32 cellular contexts compared by ENCODE assay signal in the genomic region with DNA sequence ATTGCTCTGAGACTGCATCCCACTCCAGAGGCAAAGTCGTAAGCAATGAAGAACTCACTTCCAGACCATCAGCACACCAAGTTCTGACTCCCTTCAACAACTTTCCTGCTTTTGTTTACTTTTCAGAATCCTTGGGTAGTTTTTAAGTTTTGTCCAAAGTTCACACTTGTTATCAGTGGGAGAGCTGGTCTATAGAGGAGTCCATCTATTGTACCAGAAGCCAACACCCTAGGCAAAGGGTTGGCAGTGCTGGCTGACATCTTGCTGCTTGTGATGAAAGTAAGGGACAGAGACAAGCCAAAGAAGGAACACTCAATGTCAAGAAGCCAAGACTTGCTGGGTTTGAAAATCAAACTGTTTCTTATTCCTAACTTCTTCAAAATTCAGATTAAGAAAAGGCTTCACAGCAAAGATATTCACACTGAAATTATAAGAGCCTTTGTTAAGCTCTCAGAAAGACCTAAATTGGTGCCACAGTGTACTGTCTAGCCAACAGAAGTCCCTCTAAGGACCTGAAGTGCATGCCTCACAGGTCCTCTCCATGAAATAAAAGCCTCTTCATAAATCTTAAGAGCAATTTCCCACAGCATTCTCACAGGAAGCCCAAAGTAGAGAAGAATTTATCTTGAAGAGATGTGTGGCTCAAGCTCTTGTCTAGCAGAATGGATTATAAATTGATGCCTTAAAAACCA. TPM values are rescaled to one million over a fixed set of nuclear protein-coding genes. Genes with fewer than 3 reads are reported as not detected.
DNase-seq lines count a peak whose midpoint lies in the region; ATAC-seq, FAIRE-seq and TF ChIP-seq lines count a peak whose summit lies in the region.
"Had no signal": no experiment of that assay in that cellular context is flagged by ENCODE, and none has a peak within 500 bp of the region (broad histone marks: within the 10 kb centered on the region; RNA-seq: fewer than 3 reads in every experiment).

No MANE protein-coding gene starts in this region.

- H3K79me2 ChIP-seq in GM23248 (ENCODE audit: insufficient read depth) (no peaks in the 10 kb centered on the region), astrocyte (ENCODE audit: insufficient read depth, low read length) (no peaks in the 10 kb centered on the region), hepatocyte (no peaks in the 10 kb centered on the region)

- H2AFZ ChIP-seq in GM23248, result peak overlapping the region; percentile 66
- no peak overlapping the region for H2AFZ ChIP-seq in astrocyte (ENCODE audit: low read depth, low read length)
- H2AFZ ChIP-seq in hepatocyte, result no peak overlapping the region

- peaks cover 21% of the 10 kb centered on the region for H3K4me1 ChIP-seq in GM23248 (ENCODE audit: insufficient read depth)
- H3K4me1 ChIP-seq in astrocyte (ENCODE audit: insufficient read depth, low read length), result peaks cover 6% of the 10 kb centered on the region
- H3K4me1 ChIP-seq in hepatocyte (ENCODE audit: insufficient read depth), result peaks cover 10% of the 10 kb centered on the region
- peaks cover 0 to 5% of the 10 kb centered on the region in 2 donors for H3K4me1 ChIP-seq in small intestine (ENCODE audit: control insufficient read depth in 2 of 2, insufficient read depth in 1 of 2, low read depth in 1 of 2, low read length in 1 of 2)

- peak overlapping the region; percentile 92 for H3K27ac ChIP-seq in GM23248
- peak overlapping the region; percentile 30 for H3K27ac ChIP-seq in astrocyte (ENCODE audit: low read depth, low read length)
- H3K27ac ChIP-seq in hepatocyte, result peak overlapping the region; percentile 73
- no peak overlapping the region for H3K27ac ChIP-seq in small intestine (ENCODE audit: low read depth in 1 of 2, low read length in 1 of 2)
- no peak overlapping the region for H3K27ac ChIP-seq in RWPE1
- H3K27ac ChIP-seq: cardiac muscle cell, gastrocnemius medialis, KMS-11, SK-N-MC had no signal

- H3K9ac ChIP-seq in GM23248, result peak overlapping the region; percentile 66
- peak overlapping the region; percentile 13 for H3K9ac ChIP-seq in astrocyte (ENCODE audit: low read length)
- H3K9ac ChIP-seq: KMS-11 had no signal

- peaks cover 26% of the 10 kb centered on the region for H3K9me3 Mint-ChIP-seq in astrocyte (ENCODE audit: unreplicated experiment)

- peaks cover 2% of the 10 kb centered on the region for H3K9me3 ChIP-seq in GM23248 (ENCODE audit: low read depth)
- H3K9me3 ChIP-seq in astrocyte (ENCODE audit: insufficient read depth, low read depth, low read length), result peaks cover 20% of the 10 kb centered on the region
- H3K9me3 ChIP-seq in hepatocyte (ENCODE audit: low read depth), result no peaks in the 10 kb centered on the region
- no peaks in the 10 kb centered on the region for H3K9me3 ChIP-seq in small intestine (ENCODE audit: control insufficient read depth, low read depth)
- H3K9me3 ChIP-seq: gastrocnemius medialis had no signal

- no peaks in the 10 kb centered on the region for H3K9me2 ChIP-seq in GM23248 (ENCODE audit: insufficient read depth)
- H3K9me2 ChIP-seq in hepatocyte (replicated peaks; ENCODE audit: insufficient read depth), result no peaks in the 10 kb centered on the region

- in situ Hi-C loops in GM23248 (cut with MboI), result no loop called here

- peaks cover 19% of the 10 kb centered on the region for H3K27me3 Mint-ChIP-seq in astrocyte (ENCODE audit: low read depth, unreplicated experiment)
- H3K27me3 Mint-ChIP-seq: type B pancreatic cell had no signal

- TF ChIP-seq CTCF in astrocyte (IDR thresholded peaks at IDR 0.05; ENCODE audit: insufficient read depth, low read depth, low read length), result no peak
- no peak for TF ChIP-seq CTCF in hepatocyte (IDR thresholded peaks at IDR 0.05; ENCODE audit: poor library complexity)
- TF ChIP-seq CTCF in RWPE1 (conservative IDR thresholded peaks at IDR 0.05; ENCODE audit: low read depth), result no peak

- ATAC-seq in HG03039 (IDR thresholded peaks at IDR 0.05; ENCODE audit: unreplicated experiment), result no peak
- ATAC-seq: activated CD8-positive, alpha-beta T cell treated with anti-CD3 and anti-CD28 coated beads, Interleukin-2, amount 10 ng/mL, durations not matched to agents 7 days and 5 days; activated naive CD4-positive, alpha-beta T cell treated with anti-CD3 and anti-CD28 coated beads, Interleukin-2, amount 50 U/mL, for 72 hours; effector memory CD8-positive, alpha-beta T cell; gastrocnemius medialis; GM12878 had no signal

- peaks cover 23% of the 10 kb centered on the region for H3F3A ChIP-seq in GM23248 (ENCODE audit: insufficient read depth)

- H3K27me3 ChIP-seq in GM23248 (replicated peaks; ENCODE audit: insufficient read depth), result no peaks in the 10 kb centered on the region
- no peaks in the 10 kb centered on the region for H3K27me3 ChIP-seq in astrocyte (ENCODE audit: insufficient read depth, low read length)
- H3K27me3 ChIP-seq in hepatocyte, result no peaks in the 10 kb centered on the region
- no peaks in the 10 kb centered on the region for H3K27me3 ChIP-seq in small intestine (ENCODE audit: control insufficient read depth in 2 of 2, insufficient read depth in 2 of 2, low read length in 2 of 2)
- H3K27me3 ChIP-seq: cardiac muscle cell had no signal

- H3K4me3 ChIP-seq in GM23248 (peak overlapping the region; percentile 7; the same call in 1 of the 2 replicates), astrocyte (ENCODE audit: insufficient read depth, low read depth, low read length) (no peak overlapping the region), hepatocyte (no peak overlapping the region), small intestine (ENCODE audit: low read depth in 1 of 2, low read length in 2 of 2) (no peak overlapping the region)
- H3K4me3 ChIP-seq: cardiac muscle cell, gastrocnemius medialis, GM12878, SK-N-MC had no signal

- WGBS in GM23248 (ENCODE audit: low coverage in 1 of 2, low lambda C conversion rate in 2 of 2, missing lambda C conversion rate in 2 of 2), 2 experiments, result 97 to 100% methylated on average over 1 of the region's 1 CpG
- 57% methylated on average over 1 of the region's 1 CpG for WGBS in hepatocyte (ENCODE audit: low lambda C conversion rate, missing lambda C conversion rate)
- 14 to 48% (median 17%) methylated on average over 1 of the region's 1 CpG for WGBS in small intestine, 3 donors

- no peaks in the 10 kb centered on the region for H3K36me3 ChIP-seq in GM23248 (ENCODE audit: low read depth)
- no peaks in the 10 kb centered on the region for H3K36me3 ChIP-seq in astrocyte (ENCODE audit: insufficient read depth, low read length)
- no peaks in the 10 kb centered on the region for H3K36me3 ChIP-seq in hepatocyte (replicated peaks; ENCODE audit: insufficient read depth, low read depth)
- H3K36me3 ChIP-seq in small intestine (ENCODE audit: control insufficient read depth in 2 of 2, insufficient read depth in 2 of 2, low read length in 2 of 2), result no peaks in the 10 kb centered on the region
- H3K36me3 ChIP-seq: cardiac muscle cell, gastrocnemius medialis had no signal

- no peak overlapping the region for H3K27ac Mint-ChIP-seq in astrocyte (ENCODE audit: unreplicated experiment)
- H3K27ac Mint-ChIP-seq: activated CD8-positive, alpha-beta T cell treated with anti-CD3 and anti-CD28 coated beads, Interleukin-2, amount 10 ng/mL, durations not matched to agents 7 days and 5 days; activated naive CD4-positive, alpha-beta T cell treated with anti-CD3 and anti-CD28 coated beads, Interleukin-2, amount 50 U/mL, for 72 hours; activated T-helper 2 cell treated with anti-CD3 and anti-CD28 coated beads, Interferon-gamma antibody, Interleukin-2, Interleukin-4, amounts not matched to agents 10 μg/mL and 5 μg/mL and 100 μg/mL, durations not matched to agents 14 hours and 24 hours and 36 hours; effector memory CD8-positive, alpha-beta T cell; nephron; T-helper 1 cell treated with Interleukin-12 subunit alpha and Interleukin-12 subunit beta and Interleukin-4 antibody, amounts not matched to agents 30 μg/mL and 1 μg/mL, for 36 hours; type B pancreatic cell had no signal

- H3K4me1 Mint-ChIP-seq in astrocyte (ENCODE audit: low read depth, unreplicated experiment), result peaks cover 12% of the 10 kb centered on the region

- H3K4me3 Mint-ChIP-seq in astrocyte (ENCODE audit: unreplicated experiment), result no peak overlapping the region
- H3K4me3 Mint-ChIP-seq: activated CD8-positive, alpha-beta T cell treated with anti-CD3 and anti-CD28 coated beads, Interleukin-2, amount 10 ng/mL, durations not matched to agents 7 days and 5 days; effector memory CD8-positive, alpha-beta T cell; nephron; T-helper 1 cell treated with Interleukin-12 subunit alpha and Interleukin-12 subunit beta and Interleukin-4 antibody, amounts not matched to agents 30 μg/mL and 1 μg/mL, for 36 hours; type B pancreatic cell had no signal

- H3K4me2 ChIP-seq in GM23248 (ENCODE audit: unreplicated experiment) (peak overlapping the region; percentile 35), astrocyte (ENCODE audit: low read length) (peak overlapping the region; percentile 39), hepatocyte (peak overlapping the region; percentile 11)
- H3K4me2 ChIP-seq: KMS-11 had no signal

- POLR2A ChIA-PET in RWPE1 (lab: Yijun Ruan, JAX; ENCODE audit: low non-redundant PET), result no interaction called here

- CTCF ChIA-PET in RWPE1 (lab: Yijun Ruan, JAX), result no interaction called here

- peak; percentile 79 for FAIRE-seq in astrocyte (lab: Jason Lieb, UNC)
- no peak for FAIRE-seq in small intestine (lab: Jason Lieb, UNC)
- FAIRE-seq: GM12878 had no signal

- DNase-seq in GM23248 (no peak), astrocyte (ENCODE audit: low read depth) (no peak), hepatocyte (ENCODE audit: low spot score) (no peak), small intestine (peak; percentile 88), RWPE1 (ENCODE audit: low spot score) (no peak), NCI-H1436 treated with DMSO at 0.1 percent for 48 hours (lab: John Stamatoyannopoulos, UW) (no peak)
- DNase-seq: activated CD4-positive, CD25-positive, alpha-beta regulatory T cell treated with anti-CD3 and anti-CD28 coated beads, Interleukin-2, amount 50 U/mL, for 72 hours; activated CD8-positive, alpha-beta T cell treated with anti-CD3 and anti-CD28 coated beads, Interleukin-2, amount 10 ng/mL, durations not matched to agents 7 days and 5 days; cortex of kidney; effector memory CD8-positive, alpha-beta T cell; gastrocnemius medialis; hippocampal formation; NCI-H1417 treated with DMSO at 0.1 percent for 48 hours; NCI-H774; RPMI8226; stimulated activated CD4-positive, alpha-beta T cell treated with anti-CD3 and anti-CD28 coated beads, Interleukin-2, amount 100 ng/mL, for 48 hours had no signal

- H3K36me3 Mint-ChIP-seq in astrocyte (ENCODE audit: low read depth, unreplicated experiment), result peaks cover 4% of the 10 kb centered on the region
- H3K36me3 Mint-ChIP-seq: type B pancreatic cell had no signal

- H4K20me1 ChIP-seq in GM23248 (ENCODE audit: insufficient read depth) (no peaks in the 10 kb centered on the region), astrocyte (ENCODE audit: insufficient read depth, low read length) (no peaks in the 10 kb centered on the region), hepatocyte (ENCODE audit: insufficient read depth, poor library complexity, severe bottlenecking) (no peaks in the 10 kb centered on the region)

RNA-seq across cellular contexts. Expression of gene LINC01488, which starts 21.5 kb away (rescaled TPM):
- not detected in 2 replicates for total RNA-seq in GM23248 (2014; rRNA removed; shearing (Covaris generic))
- polyA plus RNA-seq in GM23248 (2016; fragmentation: Nextera tagmentation; extraction: Ambion mirVana), result not detected in 2 replicates
- total RNA-seq in astrocyte, result not detected in 2 replicates
- 0.27 and 0.64 TPM in 2 replicates for total RNA-seq in hepatocyte
- 0.59 and 0.71 TPM in 2 replicates for polyA plus RNA-seq in hepatocyte
- polyA plus RNA-seq in small intestine, result not detected
- total RNA-seq: activated CD8-positive, alpha-beta T cell treated with anti-CD3 and anti-CD28 coated beads, Interleukin-2, amount 10 ng/mL, durations not matched to agents 7 days and 5 days; activated naive CD4-positive, alpha-beta T cell treated with anti-CD3 and anti-CD28 coated beads, Interleukin-2, amount 50 U/mL, for 72 hours; activated T-helper 2 cell treated with anti-CD3 and anti-CD28 coated beads, Interferon-gamma antibody, Interleukin-2, Interleukin-4, amounts not matched to agents 10 μg/mL and 5 μg/mL and 100 μg/mL, durations not matched to agents 14 hours and 24 hours and 36 hours; esophagus mucosa; gastrocnemius medialis; GM12878; H4; HT1080; mononuclear cell; osteocyte; renal cortical epithelial cell had no signal
- polyA plus RNA-seq: GM12878 had no signal

Comparison
In these comparisons a context has a peak if more than half of its experiments do, and no peak if none do; other contexts are left out.
1. H3K27ac ChIP-seq: peak in GM23248 (single experiment), astrocyte (single experiment) and hepatocyte (single experiment); none in small intestine (0 of 2) and RWPE1 (single experiment).
2. Peak in every context shown above with its lines, with median percentiles within 50 percentile points of each other: H3K4me2 ChIP-seq.